In genomic region chr14:85573406-85573805, GRCh38 we compare ENCODE assay signal across 19 cellular contexts. TPM values are rescaled to one million over a fixed set of nuclear protein-coding genes. Genes with fewer than 3 reads are reported as not detected.
DNase-seq lines count a peak whose midpoint lies in the region; ATAC-seq and TF ChIP-seq lines count a peak whose summit lies in the region.
"Had no signal": no experiment of that assay in that cellular context is flagged by ENCODE, and none has a peak within 500 bp of the region (broad histone marks: within the 10 kb centered on the region; RNA-seq: fewer than 3 reads in every experiment).

No MANE protein-coding gene starts in this region.

- H3K4me2 ChIP-seq in GM23248 (ENCODE audit: unreplicated experiment) (peak overlapping the region; percentile 32), smooth muscle cell (peak overlapping the region; percentile 50)

- H3K4me1 ChIP-seq in GM23248 (ENCODE audit: insufficient read depth): peaks cover 56% of the 10 kb centered on the region
- peaks cover 58% of the 10 kb centered on the region for H3K4me1 ChIP-seq in smooth muscle cell (ENCODE audit: low read depth)
- H3K4me1 ChIP-seq: sigmoid colon, stomach had no signal

- 91% methylated on average over 4 of the region's 4 CpGs for WGBS in GM23248 (ENCODE audit: low coverage in 1 of 2, low lambda C conversion rate in 2 of 2, missing lambda C conversion rate in 2 of 2), 2 experiments
- 38% methylated on average over 4 of the region's 4 CpGs for WGBS in smooth muscle cell (ENCODE audit: low lambda C conversion rate)

- H3K36me3 ChIP-seq in GM23248 (ENCODE audit: low read depth): 0 out of 2 replicates have a peak, but pooled peaks cover 5% of the 10 kb centered on the region
- H3K36me3 ChIP-seq in SK-N-MC (ENCODE audit: insufficient read depth, low read length): peaks cover 57% of the 10 kb centered on the region
- no peaks in the 10 kb centered on the region for H3K36me3 ChIP-seq in smooth muscle cell (ENCODE audit: low read depth)
- H3K36me3 ChIP-seq: ovary, sigmoid colon, stomach, WERI-Rb-1 had no signal

- in situ Hi-C loops in GM23248 (cut with MboI): no loop called here

- no peak for ATAC-seq in HG02981 (IDR thresholded peaks at IDR 0.05; ENCODE audit: unreplicated experiment)
- ATAC-seq: left ventricle myocardium superior had no signal

- DNase-seq in GM23248 (peak; percentile 44), SK-N-MC (ENCODE audit: low read depth, low spot score) (no peak), iris pigment epithelial cell (ENCODE audit: low read depth) (peak; percentile 44), smooth muscle cell (lab: John Stamatoyannopoulos, UW; ENCODE audit: unreplicated experiment) (no peak), NCI-H1105 (lab: John Stamatoyannopoulos, UW) (no peak), amygdala (lab: John Stamatoyannopoulos, UW) (no peak)
- DNase-seq: activated CD4-positive, alpha-beta memory T cell treated with anti-CD3 and anti-CD28 coated beads for 36 hours; activated naive CD4-positive, alpha-beta T cell treated with anti-CD3 and anti-CD28 coated beads, Interleukin-2, amount 10 ng/mL, durations not matched to agents 7 days and 5 days; activated T-cell treated with anti-CD3 and anti-CD28 coated beads, Interleukin-2, amount 50 U/mL, for 24 hours; C1 segment of cervical spinal cord; DMS 273 treated with DMSO at 0.1 percent for 48 hours; glutamatergic neuron; left ventricle myocardium superior; NCI-H187; ovary; sigmoid colon; stomach; WERI-Rb-1 had no signal

- H4K20me1 ChIP-seq in GM23248 (ENCODE audit: insufficient read depth) (no peaks in the 10 kb centered on the region), smooth muscle cell (ENCODE audit: low read depth) (no peaks in the 10 kb centered on the region)

- H3K9me3 ChIP-seq in GM23248 (ENCODE audit: low read depth) (no peaks in the 10 kb centered on the region), SK-N-MC (ENCODE audit: low read depth, low read length) (no peaks in the 10 kb centered on the region), smooth muscle cell (replicated peaks; ENCODE audit: low read depth) (no peaks in the 10 kb centered on the region)
- H3K9me3 ChIP-seq: ovary, sigmoid colon, stomach had no signal

- no peak overlapping the region for H2AFZ ChIP-seq in GM23248
- no peak overlapping the region for H2AFZ ChIP-seq in smooth muscle cell (ENCODE audit: low read depth)

- H3K27ac ChIP-seq in GM23248 (peak overlapping the region; percentile 76), SK-N-MC (peak overlapping the region; percentile 70; the same call in 1 of the 2 replicates), smooth muscle cell (ENCODE audit: low read depth) (peak overlapping the region; percentile 91)
- H3K27ac ChIP-seq: ovary, sigmoid colon, stomach, WERI-Rb-1 had no signal

- H3F3A ChIP-seq in GM23248 (ENCODE audit: insufficient read depth) (peaks cover 62% of the 10 kb centered on the region), smooth muscle cell (ENCODE audit: low read depth) (peaks cover 28% of the 10 kb centered on the region)

- no peak overlapping the region for H3K4me3 ChIP-seq in GM23248
- no peak overlapping the region for H3K4me3 ChIP-seq in SK-N-MC
- H3K4me3 ChIP-seq in smooth muscle cell: no peak overlapping the region
- H3K4me3 ChIP-seq: ovary, sigmoid colon, stomach had no signal

- peaks cover 54% of the 10 kb centered on the region for H3K79me2 ChIP-seq in GM23248 (ENCODE audit: insufficient read depth)
- peaks cover 36% of the 10 kb centered on the region for H3K79me2 ChIP-seq in smooth muscle cell (ENCODE audit: low read depth)

- H3K9ac ChIP-seq in GM23248: no peak overlapping the region
- H3K9ac ChIP-seq in SK-N-MC (ENCODE audit: insufficient read length): no peak overlapping the region
- H3K9ac ChIP-seq in smooth muscle cell (ENCODE audit: low read depth): peak overlapping the region; percentile 27

- H3K9me2 ChIP-seq in GM23248 (ENCODE audit: insufficient read depth): no peaks in the 10 kb centered on the region

- H3K27me3 ChIP-seq in GM23248 (replicated peaks; ENCODE audit: insufficient read depth): no peaks in the 10 kb centered on the region
- H3K27me3 ChIP-seq in smooth muscle cell (ENCODE audit: low read depth): no peaks in the 10 kb centered on the region
- H3K27me3 ChIP-seq: ovary, sigmoid colon, stomach had no signal

- no peak for TF ChIP-seq CTCF in smooth muscle cell (IDR thresholded peaks at IDR 0.05; ENCODE audit: borderline replicate concordance, insufficient read depth, poor library complexity, severe bottlenecking)

RNA-seq across cellular contexts. Expression of gene FLRT2, which starts 43.5 kb away (rescaled TPM):
- 72.8 and 94.1 TPM in 2 replicates for total RNA-seq in GM23248 (2014; rRNA removed; shearing (Covaris generic))
- polyA plus RNA-seq in GM23248 (2016; fragmentation: Nextera tagmentation; extraction: Ambion mirVana) (34.9 and 40.0 TPM in 2 replicates), smooth muscle cell (47.0 and 52.3 TPM in 2 replicates)
- 89.0 and 104 TPM in 2 replicates for total RNA-seq in smooth muscle cell
- total RNA-seq: activated CD4-positive, alpha-beta memory T cell treated with anti-CD3 and anti-CD28 coated beads for 36 hours had no signal

Comparison
In these comparisons a context has a peak if more than half of its experiments do, and no peak if none do; other contexts are left out.
1. DNase-seq: peak in GM23248 (single experiment) and iris pigment epithelial cell (single experiment); none in SK-N-MC (single experiment), smooth muscle cell (single experiment), NCI-H1105 (single experiment) and amygdala (0 of 56).
2. Peak in every context shown above with its lines, with median percentiles within 50 percentile points of each other: H3K27ac ChIP-seq.